8 cellular contexts compared by ENCODE assay signal in the genomic region with DNA sequence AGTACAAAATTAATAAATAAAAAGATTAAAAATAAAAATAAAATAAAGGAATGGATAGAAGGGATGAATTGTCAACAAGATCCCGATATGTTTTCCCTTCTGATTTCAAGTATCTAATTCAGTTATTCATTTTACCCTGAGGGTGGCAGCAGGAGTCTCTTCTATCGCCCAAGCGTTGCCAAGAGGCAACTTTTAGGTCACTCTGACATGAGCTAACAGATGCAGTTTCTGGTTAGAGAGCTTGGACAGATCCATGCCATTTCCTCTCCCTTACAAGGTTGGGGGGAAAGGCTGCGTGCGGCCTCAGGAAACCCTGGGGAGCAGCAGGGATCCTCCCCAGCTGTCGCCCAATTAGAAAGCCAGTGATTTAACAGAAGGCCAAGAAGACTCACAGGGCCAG. TPM values are rescaled to one million over a fixed set of nuclear protein-coding genes. Genes with fewer than 3 reads are reported as not detected.
A peak's percentile ranks its signal among the peaks of the same experiment; 100 is the strongest.
DNase-seq lines count a peak whose midpoint lies in the region; ATAC-seq and TF ChIP-seq lines count a peak whose summit lies in the region.

No MANE protein-coding gene starts in this region.

- H3K36me3 ChIP-seq in RWPE2 (ENCODE audit: low read depth) (no peaks in the 10 kb centered on the region), body of pancreas (replicated peaks in 1 of 2; ENCODE audit: insufficient read depth in 1 of 2, low read depth in 2 of 2) (no peaks in the 10 kb centered on the region)

- H3K9me3 ChIP-seq in RWPE2 (ENCODE audit: severe bottlenecking) (no peaks in the 10 kb centered on the region), body of pancreas (no peaks in the 10 kb centered on the region)

- peak; percentile 6 for DNase-seq in Caki2 (ENCODE audit: low read depth)
- peak; percentile 58 for DNase-seq in HuH-7 (ENCODE audit: low spot score)
- no peak for DNase-seq in RWPE2 (ENCODE audit: low spot score)
- DNase-seq in body of pancreas, result peak; percentile 10 to 44 (median 26)
- peak; percentile 32 for DNase-seq in iPS-NIHi7 (ENCODE audit: extremely low spot score)
- peak; percentile 6 for DNase-seq in stimulated activated CD4-positive, alpha-beta T cell treated with anti-CD3 and anti-CD28 coated beads, Interleukin-15, amount 100 ng/mL, for 24 hours
- no peak for DNase-seq in NK-92 treated with Interleukin-12 subunit alpha and Interleukin-12 subunit beta, amount 100 ng/mL, for 24 hours (lab: John Stamatoyannopoulos, UW)

- no peak for TF ChIP-seq POLR2A in body of pancreas (IDR thresholded peaks at IDR 0.05)

- ATAC-seq in RWPE2 (ENCODE audit: low read depth) (0 out of 3 replicates have a peak, but pooled peaks have one; percentile 38), body of pancreas (no peak), GM21360 (IDR thresholded peaks at IDR 0.05; ENCODE audit: unreplicated experiment) (no peak)

- H3K27ac ChIP-seq in RWPE2 (ENCODE audit: poor library complexity, severe bottlenecking) (no peak overlapping the region), body of pancreas (no peak overlapping the region)

- 27 to 31% methylated on average over 1 to 6 of the region's 6 CpGs for WGBS in body of pancreas, 2 donors

- in situ Hi-C loops in Caki2 (cut with HindIII; ENCODE audit: low pct_unique_long_range_greater_than_20kb, low sequenced_read_pairs), result no loop called here

- peak; percentile 29 for TF ChIP-seq CTCF in RWPE2 (IDR thresholded peaks at IDR 0.05; ENCODE audit: poor library complexity, severe bottlenecking)
- peak in 4 of 7 experiments; percentile 18 to 35 (median 26) for TF ChIP-seq CTCF in body of pancreas (IDR thresholded peaks at IDR 0.05)

- no peaks in the 10 kb centered on the region for H3K4me1 ChIP-seq in RWPE2 (ENCODE audit: insufficient read depth, poor library complexity, severe bottlenecking)
- no peaks in the 10 kb centered on the region for H3K4me1 ChIP-seq in body of pancreas

- H3K27me3 ChIP-seq in RWPE2 (ENCODE audit: insufficient read depth, poor library complexity, severe bottlenecking), result no peaks in the 10 kb centered on the region
- H3K27me3 ChIP-seq in body of pancreas, result no peaks in the 10 kb centered on the region

- H3K4me3 ChIP-seq in RWPE2 (ENCODE audit: severe bottlenecking) (no peak overlapping the region), body of pancreas (no peak overlapping the region)

- intact Hi-C loops in body of pancreas (cut with DNase I), result no loop called here

RNA-seq across cellular contexts. Expression of a gene that starts 35.3 kb away (rescaled TPM):
- 2.7 TPM in 1 of 2 replicates, not detected in the other for total RNA-seq in Caki2 (2014; rRNA removed; shearing (Covaris generic); ENCODE audit: low replicate concordance)
- 1 to 10 TPM in 1 of 2 donors, not detected in 1; 1.0 TPM for total RNA-seq in body of pancreas

RNA-seq across cellular contexts. Expression of a gene that starts 48.2 kb away (rescaled TPM):
- 14.9 and 17.4 TPM in 2 replicates for total RNA-seq in Caki2 (2014; rRNA removed; shearing (Covaris generic); ENCODE audit: low replicate concordance)
- total RNA-seq in body of pancreas, result 1 to 10 TPM; 2.1 to 2.6 TPM

RNA-seq across cellular contexts. Expression of a gene that starts 51.0 kb away (rescaled TPM):
- total RNA-seq in Caki2 (2014; rRNA removed; shearing (Covaris generic); ENCODE audit: low replicate concordance), result 70.4 and 125 TPM in 2 replicates
- total RNA-seq in body of pancreas, result 100 to 1,000 TPM; 132 to 134 TPM

Comparison
In these comparisons a context has a peak if more than half of its experiments do, and no peak if none do; other contexts are left out.
1. DNase-seq: peak in Caki2 (single experiment), HuH-7 (single experiment), body of pancreas (4 of 4), iPS-NIHi7 (single experiment) and stimulated activated CD4-positive, alpha-beta T cell treated with anti-CD3 and anti-CD28 coated beads, Interleukin-15, amount 100 ng/mL, for 24 hours (single experiment); none in RWPE2 (single experiment) and NK-92 treated with Interleukin-12 subunit alpha and Interleukin-12 subunit beta, amount 100 ng/mL, for 24 hours (single experiment).